In the genomic region with DNA sequence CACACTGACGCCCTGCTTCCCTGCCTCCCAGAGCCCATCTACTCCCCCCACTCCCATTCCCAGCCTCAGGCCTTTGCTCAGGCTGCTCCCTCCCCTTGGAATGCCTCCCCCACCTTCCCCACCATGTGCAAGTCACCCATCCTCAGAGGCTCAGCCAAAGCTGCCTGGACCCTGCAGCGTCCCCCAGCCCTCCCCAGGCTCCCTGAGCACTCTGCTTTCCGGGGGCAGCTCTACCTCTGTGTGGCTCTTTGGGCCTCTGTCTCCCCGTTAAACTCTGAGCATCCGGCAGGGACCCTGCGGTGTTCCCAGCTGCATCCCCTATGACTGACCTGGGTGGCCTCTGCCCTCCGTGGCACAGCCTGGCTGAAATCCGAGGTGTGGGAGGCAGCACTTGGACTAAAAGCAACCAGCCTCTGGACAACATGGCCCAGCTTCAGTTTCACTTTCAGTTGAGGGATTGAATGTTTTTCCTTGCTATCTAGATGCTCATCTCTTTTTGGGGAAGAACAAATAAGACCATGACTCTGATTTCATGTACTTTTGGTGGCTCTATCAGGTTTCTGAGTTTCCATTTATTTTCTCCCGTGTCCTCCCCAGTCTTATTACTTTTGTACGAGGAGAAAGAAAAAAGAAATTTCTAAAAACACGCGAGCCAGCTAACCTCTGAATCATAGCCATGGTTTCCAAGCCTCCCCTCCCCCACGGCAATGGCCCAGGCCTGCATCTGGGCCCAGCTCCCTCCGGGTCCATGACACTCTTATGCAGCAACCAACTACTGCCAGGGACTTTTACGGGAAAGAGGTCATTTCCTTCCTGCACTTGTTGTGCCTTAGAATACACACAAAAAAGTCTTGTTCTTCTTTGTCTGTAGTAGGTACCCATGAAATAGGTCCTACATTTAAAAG, we compare ENCODE assay signal across 1 cellular context.
A peak's percentile ranks its signal among the peaks of the same experiment; 100 is the strongest.
TF ChIP-seq lines count a peak whose summit lies in the region.

No MANE protein-coding gene starts in this region.

TF ChIP-seq in K562, 482 proteins besides CTCF, POLR2A, EP300 and RAD21 (continued from another document):
- TF ChIP-seq, protein P1, sequence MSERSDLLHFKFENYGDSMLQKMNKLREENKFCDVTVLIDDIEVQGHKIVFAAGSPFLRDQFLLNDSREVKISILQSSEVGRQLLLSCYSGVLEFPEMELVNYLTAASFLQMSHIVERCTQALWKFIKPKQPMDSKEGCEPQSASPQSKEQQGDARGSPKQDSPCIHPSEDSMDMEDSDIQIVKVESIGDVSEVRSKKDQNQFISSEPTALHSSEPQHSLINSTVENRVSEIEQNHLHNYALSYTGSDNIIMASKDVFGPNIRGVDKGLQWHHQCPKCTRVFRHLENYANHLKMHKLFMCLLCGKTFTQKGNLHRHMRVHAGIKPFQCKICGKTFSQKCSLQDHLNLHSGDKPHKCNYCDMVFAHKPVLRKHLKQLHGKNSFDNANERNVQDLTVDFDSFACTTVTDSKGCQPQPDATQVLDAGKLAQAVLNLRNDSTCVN (CRISPR knock-in tag; IDR thresholded peaks at IDR 0.05) = no peak
- no peak for TF ChIP-seq CCNT2 (IDR thresholded peaks at IDR 0.05; ENCODE audit: borderline replicate concordance, extremely low read depth, insufficient read length, low read depth, low read length)
- TF ChIP-seq ESRRB (CRISPR knock-in tag; IDR thresholded peaks at IDR 0.05; ENCODE audit: borderline replicate concordance) = no peak
- TF ChIP-seq, protein P2, sequence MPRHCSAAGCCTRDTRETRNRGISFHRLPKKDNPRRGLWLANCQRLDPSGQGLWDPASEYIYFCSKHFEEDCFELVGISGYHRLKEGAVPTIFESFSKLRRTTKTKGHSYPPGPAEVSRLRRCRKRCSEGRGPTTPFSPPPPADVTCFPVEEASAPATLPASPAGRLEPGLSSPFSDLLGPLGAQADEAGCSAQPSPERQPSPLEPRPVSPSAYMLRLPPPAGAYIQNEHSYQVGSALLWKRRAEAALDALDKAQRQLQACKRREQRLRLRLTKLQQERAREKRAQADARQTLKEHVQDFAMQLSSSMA (CRISPR knock-in tag; IDR thresholded peaks at IDR 0.05) = no peak
- TF ChIP-seq RBM14 (IDR thresholded peaks at IDR 0.05; ENCODE audit: borderline replicate concordance, insufficient read depth, low read depth, low read length) = no peak
- TF ChIP-seq ASH1L (IDR thresholded peaks at IDR 0.05; ENCODE audit: borderline replicate concordance, low read depth, partially characterized antibody) = no peak
- 0 out of 2 replicates have a peak, but pooled peaks have one; percentile 25 for TF ChIP-seq TAF7 (tag; IDR thresholded peaks at IDR 0.05)
- TF ChIP-seq DDX20 (tag; IDR thresholded peaks at IDR 0.05; ENCODE audit: low read depth) = no peak
- peak; percentile 63; the same call in 1 of the 2 replicates for TF ChIP-seq ZNF592 (IDR thresholded peaks at IDR 0.05)
- 0 out of 2 replicates have a peak, but pooled peaks have one; percentile 40 for TF ChIP-seq LCOR (CRISPR knock-in tag; IDR thresholded peaks at IDR 0.05)
- TF ChIP-seq RCOR1 (IDR thresholded peaks at IDR 0.05; ENCODE audit: borderline replicate concordance in 1 of 2, low read depth in 2 of 2, low read length in 2 of 2) = 0 out of 4 replicates have a peak, but pooled peaks of 1 of the 2 experiments have one; percentile 4
- no peak for TF ChIP-seq IRF9 (tag; IDR thresholded peaks at IDR 0.05)
- TF ChIP-seq SP2 (IDR thresholded peaks at IDR 0.05; ENCODE audit: extremely low read depth, low read depth, low read length, poor library complexity, severe bottlenecking) = no peak
- TF ChIP-seq ZNF146 (CRISPR knock-in tag; IDR thresholded peaks at IDR 0.05; ENCODE audit: unreplicated experiment) = no peak
- TF ChIP-seq GTF2F1 (IDR thresholded peaks at IDR 0.05; ENCODE audit: low read depth, low read length) = no peak
- no peak for TF ChIP-seq PCBP1 (IDR thresholded peaks at IDR 0.05; ENCODE audit: low read depth, low read length, poor library complexity, severe bottlenecking)
